Comparison of ENCODE assay signal across 24 cellular contexts in genomic region chr16:66435896-66436295, GRCh38. TPM values are rescaled to one million over a fixed set of nuclear protein-coding genes. Genes with fewer than 3 reads are reported as not detected.
"Had no signal": no experiment of that assay in that cellular context is flagged by ENCODE, and none has a peak within 500 bp of the region (broad histone marks: within the 10 kb centered on the region; RNA-seq: fewer than 3 reads in every experiment).

No MANE protein-coding gene starts in this region.

- H3K27ac Mint-ChIP-seq: activated CD8-positive, alpha-beta T cell treated with anti-CD3 and anti-CD28 coated beads for 36 hours; activated naive CD4-positive, alpha-beta T cell treated with anti-CD3 and anti-CD28 coated beads, Interleukin-2, amount 50 U/mL, for 72 hours; activated naive CD8-positive, alpha-beta T cell treated with anti-CD3 and anti-CD28 coated beads, Interleukin-2, amount 50 U/mL, for 24 hours; activated T-cell treated with anti-CD3 and anti-CD28 coated beads, Interleukin-2, amount 50 U/mL, for 24 hours; T-helper 1 cell treated with Interleukin-12 subunit alpha and Interleukin-12 subunit beta and Interleukin-4 antibody, amounts not matched to agents 30 μg/mL and 1 μg/mL, for 36 hours had no signal

- H3K9me3 Mint-ChIP-seq: activated CD8-positive, alpha-beta T cell treated with anti-CD3 and anti-CD28 coated beads for 36 hours; activated naive CD4-positive, alpha-beta T cell treated with anti-CD3 and anti-CD28 coated beads, Interleukin-2, amount 50 U/mL, for 72 hours; activated naive CD8-positive, alpha-beta T cell treated with anti-CD3 and anti-CD28 coated beads, Interleukin-2, amount 50 U/mL, for 24 hours; activated T-cell treated with anti-CD3 and anti-CD28 coated beads, Interleukin-2, amount 50 U/mL, for 24 hours; T-helper 1 cell treated with Interleukin-12 subunit alpha and Interleukin-12 subunit beta and Interleukin-4 antibody, amounts not matched to agents 30 μg/mL and 1 μg/mL, for 36 hours had no signal

- H3K27me3 ChIP-seq: ascending aorta, body of pancreas, MG63 had no signal

- H3K36me3 Mint-ChIP-seq: activated naive CD4-positive, alpha-beta T cell treated with anti-CD3 and anti-CD28 coated beads, Interleukin-2, amount 50 U/mL, for 72 hours had no signal

- H3K4me1 Mint-ChIP-seq: activated naive CD8-positive, alpha-beta T cell treated with anti-CD3 and anti-CD28 coated beads, Interleukin-2, amount 50 U/mL, for 24 hours had no signal

- H3K36me3 ChIP-seq: ascending aorta, MG63 had no signal

- H3K4me3 ChIP-seq: ascending aorta, body of pancreas, MG63 had no signal

- H3K4me3 Mint-ChIP-seq: activated CD8-positive, alpha-beta T cell treated with anti-CD3 and anti-CD28 coated beads for 36 hours; activated naive CD8-positive, alpha-beta T cell treated with anti-CD3 and anti-CD28 coated beads, Interleukin-2, amount 50 U/mL, for 24 hours; activated T-cell treated with anti-CD3 and anti-CD28 coated beads, Interleukin-2, amount 50 U/mL, for 24 hours; T-helper 1 cell treated with Interleukin-12 subunit alpha and Interleukin-12 subunit beta and Interleukin-4 antibody, amounts not matched to agents 30 μg/mL and 1 μg/mL, for 36 hours had no signal

- H3K4me1 ChIP-seq: ascending aorta, body of pancreas had no signal

- H3K9me3 ChIP-seq: ascending aorta, body of pancreas, MG63 had no signal

- DNase-seq: activated CD4-positive, alpha-beta T cell treated with anti-CD3 and anti-CD28 coated beads for 4 hours; activated CD8-positive, alpha-beta T cell treated with anti-CD3 and anti-CD28 coated beads for 36 hours; activated effector memory CD4-positive, alpha-beta T cell treated with anti-CD3 and anti-CD28 coated beads, Interleukin-2, amount 50 U/mL, for 16 hours; activated naive CD4-positive, alpha-beta T cell treated with Interleukin-2 at 50 U/mL for 16 hours; activated naive CD8-positive, alpha-beta T cell treated with anti-CD3 and anti-CD28 coated beads, Interleukin-2, amount 50 U/mL, for 24 hours; activated T-cell treated with anti-CD3 and anti-CD28 coated beads, Interleukin-2, amount 50 U/mL, for 24 hours; amniotic stem cell; body of pancreas; central memory CD4-positive, alpha-beta T cell; MG63; NCI-H1105 treated with DMSO at 0.1 percent for 48 hours; NCI-H1436 treated with DMSO at 0.1 percent for 48 hours; NCI-H187; NCI-H2081; NCI-H510A treated with DMSO at 0.1 percent for 48 hours; NCI-H69; PC-3; SHP77 treated with DMSO at 0.1 percent for 48 hours had no signal

- ATAC-seq: activated CD4-positive, CD25-positive, alpha-beta regulatory T cell treated with anti-CD3 and anti-CD28 coated beads, Interleukin-2, amount 50 U/mL, for 24 hours; activated CD8-positive, alpha-beta T cell treated with anti-CD3 and anti-CD28 coated beads for 36 hours; activated naive CD4-positive, alpha-beta T cell treated with anti-CD3 and anti-CD28 coated beads, Interleukin-2, amount 50 U/mL, for 72 hours; activated naive CD8-positive, alpha-beta T cell treated with anti-CD3 and anti-CD28 coated beads, Interleukin-2, amount 50 U/mL, for 24 hours; body of pancreas; PC-3 had no signal

- H3K27ac ChIP-seq: ascending aorta, body of pancreas had no signal

RNA-seq across cellular contexts. Expression of gene BEAN1, which starts 8.8 kb away (rescaled TPM):
- total RNA-seq: activated CD8-positive, alpha-beta T cell treated with anti-CD3 and anti-CD28 coated beads for 36 hours; activated naive CD4-positive, alpha-beta T cell treated with anti-CD3 and anti-CD28 coated beads, Interleukin-2, amount 50 U/mL, for 72 hours; ascending aorta; body of pancreas; bronchial epithelial cell; SK-MEL-5 had no signal
